ENCODE assay signal across 1 cellular context in genomic region chr6:116210750-116211425, GRCh38.
TF ChIP-seq lines count a peak whose summit lies in the region.

No MANE protein-coding gene starts in this region.

TF ChIP-seq in HepG2, 621 proteins besides CTCF, POLR2A, EP300 and RAD21 (continued from another document):
- TF ChIP-seq NFAT5 (CRISPR knock-in tag; IDR thresholded peaks at IDR 0.05) = no peak
- no peak for TF ChIP-seq ZNF570 (CRISPR knock-in tag; IDR thresholded peaks at IDR 0.05; ENCODE audit: borderline replicate concordance)
- TF ChIP-seq ZNF33A (CRISPR knock-in tag; IDR thresholded peaks at IDR 0.05; ENCODE audit: borderline replicate concordance) = no peak
- no peak for TF ChIP-seq KDM5B (CRISPR knock-in tag; IDR thresholded peaks at IDR 0.05; ENCODE audit: borderline replicate concordance)
- no peak for TF ChIP-seq PATZ1 (CRISPR knock-in tag; IDR thresholded peaks at IDR 0.05)
- TF ChIP-seq ZNF362 (CRISPR knock-in tag; IDR thresholded peaks at IDR 0.05; ENCODE audit: borderline replicate concordance) = no peak
- TF ChIP-seq NFYB (CRISPR knock-in tag; IDR thresholded peaks at IDR 0.05) = no peak
